In the genomic region with DNA sequence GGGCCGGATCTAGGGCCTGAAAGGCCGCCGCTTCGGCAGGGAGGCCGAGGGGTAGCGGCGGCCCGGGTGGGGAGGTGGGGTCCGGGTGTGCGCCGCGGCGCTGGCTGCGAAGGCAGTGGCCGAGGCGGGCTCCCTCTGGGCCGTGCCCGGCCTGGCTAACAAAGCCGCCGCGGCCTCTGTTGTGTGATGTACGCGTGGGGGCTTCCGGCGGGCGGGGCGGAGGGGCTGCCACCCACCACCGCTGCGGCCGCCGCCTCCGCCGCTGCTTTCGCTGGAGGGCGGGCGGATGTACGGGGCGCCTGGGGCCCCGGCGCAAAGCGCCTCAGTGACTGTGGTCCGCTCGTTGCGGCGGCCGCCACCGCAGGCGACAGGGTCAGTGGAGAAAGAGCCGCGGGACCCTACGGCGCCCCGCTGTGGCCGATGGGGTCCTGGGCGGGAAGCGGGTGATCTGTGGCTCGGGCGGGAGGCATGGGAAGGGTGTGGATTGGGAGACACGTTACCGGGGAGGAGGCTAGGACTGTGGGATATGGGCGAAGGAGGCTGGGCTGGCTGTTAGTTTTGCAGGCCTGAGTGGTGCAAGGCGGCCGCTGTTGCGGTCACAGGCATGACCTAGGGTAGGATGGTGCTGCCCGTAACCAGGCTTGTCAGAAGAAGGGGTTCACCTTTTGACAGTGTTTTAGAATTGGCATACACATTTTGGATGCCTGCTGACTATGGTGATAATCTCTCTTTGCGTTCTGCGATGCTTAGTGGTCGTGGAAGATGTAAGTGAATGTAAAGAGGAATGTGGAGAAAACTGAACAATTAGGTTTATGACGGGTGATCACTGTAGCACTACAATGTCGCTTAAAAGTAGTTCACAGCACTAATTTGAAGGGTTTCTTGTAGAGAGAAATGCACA, we compare ENCODE assay signal across 1 cellular context.
TF ChIP-seq lines count a peak whose summit lies in the region.

No MANE protein-coding gene starts in this region.

TF ChIP-seq in HEK293, 187 proteins besides CTCF, POLR2A, EP300 and RAD21 (continued from another document):
- no peak for TF ChIP-seq ZNF112 (tag by site-specific recombination; IDR thresholded peaks at IDR 0.05)
- peak; percentile 37 for TF ChIP-seq ZNF501 (tag by site-specific recombination; IDR thresholded peaks at IDR 0.05)
- TF ChIP-seq ZNF433 (tag by site-specific recombination; IDR thresholded peaks at IDR 0.05; ENCODE audit: low read depth) = no peak
- TF ChIP-seq EGR2 (tag by site-specific recombination; IDR thresholded peaks at IDR 0.05; ENCODE audit: low read depth) = peak; percentile 41; the same call in 1 of the 2 replicates
- 0 out of 2 replicates have a peak, but pooled peaks have one; percentile 20 for TF ChIP-seq ZNF692 (tag by site-specific recombination; IDR thresholded peaks at IDR 0.05)
- TF ChIP-seq ZXDB (tag by site-specific recombination; IDR thresholded peaks at IDR 0.05) = peak; percentile 18; the same call in 1 of the 2 replicates
- no peak for TF ChIP-seq ZNF544 (tag by site-specific recombination; IDR thresholded peaks at IDR 0.05)
- TF ChIP-seq ZNF423 (tag by site-specific recombination; IDR thresholded peaks at IDR 0.05) = peak; percentile 56; the same call in 1 of the 2 replicates
- peak; percentile 78 for TF ChIP-seq ZNF341 (tag by site-specific recombination; IDR thresholded peaks at IDR 0.05; ENCODE audit: low read depth)
- TF ChIP-seq SP2 (tag by site-specific recombination; IDR thresholded peaks at IDR 0.05) = peak; percentile 70
- TF ChIP-seq GLIS1 (tag by site-specific recombination; IDR thresholded peaks at IDR 0.05) = peak; percentile 17; the same call in 1 of the 2 replicates
- TF ChIP-seq, protein P1, sequence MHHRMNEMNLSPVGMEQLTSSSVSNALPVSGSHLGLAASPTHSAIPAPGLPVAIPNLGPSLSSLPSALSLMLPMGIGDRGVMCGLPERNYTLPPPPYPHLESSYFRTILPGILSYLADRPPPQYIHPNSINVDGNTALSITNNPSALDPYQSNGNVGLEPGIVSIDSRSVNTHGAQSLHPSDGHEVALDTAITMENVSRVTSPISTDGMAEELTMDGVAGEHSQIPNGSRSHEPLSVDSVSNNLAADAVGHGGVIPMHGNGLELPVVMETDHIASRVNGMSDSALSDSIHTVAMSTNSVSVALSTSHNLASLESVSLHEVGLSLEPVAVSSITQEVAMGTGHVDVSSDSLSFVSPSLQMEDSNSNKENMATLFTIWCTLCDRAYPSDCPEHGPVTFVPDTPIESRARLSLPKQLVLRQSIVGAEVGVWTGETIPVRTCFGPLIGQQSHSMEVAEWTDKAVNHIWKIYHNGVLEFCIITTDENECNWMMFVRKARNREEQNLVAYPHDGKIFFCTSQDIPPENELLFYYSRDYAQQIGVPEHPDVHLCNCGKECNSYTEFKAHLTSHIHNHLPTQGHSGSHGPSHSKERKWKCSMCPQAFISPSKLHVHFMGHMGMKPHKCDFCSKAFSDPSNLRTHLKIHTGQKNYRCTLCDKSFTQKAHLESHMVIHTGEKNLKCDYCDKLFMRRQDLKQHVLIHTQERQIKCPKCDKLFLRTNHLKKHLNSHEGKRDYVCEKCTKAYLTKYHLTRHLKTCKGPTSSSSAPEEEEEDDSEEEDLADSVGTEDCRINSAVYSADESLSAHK (tag by site-specific recombination; IDR thresholded peaks at IDR 0.05) = no peak
- TF ChIP-seq, protein P2, sequence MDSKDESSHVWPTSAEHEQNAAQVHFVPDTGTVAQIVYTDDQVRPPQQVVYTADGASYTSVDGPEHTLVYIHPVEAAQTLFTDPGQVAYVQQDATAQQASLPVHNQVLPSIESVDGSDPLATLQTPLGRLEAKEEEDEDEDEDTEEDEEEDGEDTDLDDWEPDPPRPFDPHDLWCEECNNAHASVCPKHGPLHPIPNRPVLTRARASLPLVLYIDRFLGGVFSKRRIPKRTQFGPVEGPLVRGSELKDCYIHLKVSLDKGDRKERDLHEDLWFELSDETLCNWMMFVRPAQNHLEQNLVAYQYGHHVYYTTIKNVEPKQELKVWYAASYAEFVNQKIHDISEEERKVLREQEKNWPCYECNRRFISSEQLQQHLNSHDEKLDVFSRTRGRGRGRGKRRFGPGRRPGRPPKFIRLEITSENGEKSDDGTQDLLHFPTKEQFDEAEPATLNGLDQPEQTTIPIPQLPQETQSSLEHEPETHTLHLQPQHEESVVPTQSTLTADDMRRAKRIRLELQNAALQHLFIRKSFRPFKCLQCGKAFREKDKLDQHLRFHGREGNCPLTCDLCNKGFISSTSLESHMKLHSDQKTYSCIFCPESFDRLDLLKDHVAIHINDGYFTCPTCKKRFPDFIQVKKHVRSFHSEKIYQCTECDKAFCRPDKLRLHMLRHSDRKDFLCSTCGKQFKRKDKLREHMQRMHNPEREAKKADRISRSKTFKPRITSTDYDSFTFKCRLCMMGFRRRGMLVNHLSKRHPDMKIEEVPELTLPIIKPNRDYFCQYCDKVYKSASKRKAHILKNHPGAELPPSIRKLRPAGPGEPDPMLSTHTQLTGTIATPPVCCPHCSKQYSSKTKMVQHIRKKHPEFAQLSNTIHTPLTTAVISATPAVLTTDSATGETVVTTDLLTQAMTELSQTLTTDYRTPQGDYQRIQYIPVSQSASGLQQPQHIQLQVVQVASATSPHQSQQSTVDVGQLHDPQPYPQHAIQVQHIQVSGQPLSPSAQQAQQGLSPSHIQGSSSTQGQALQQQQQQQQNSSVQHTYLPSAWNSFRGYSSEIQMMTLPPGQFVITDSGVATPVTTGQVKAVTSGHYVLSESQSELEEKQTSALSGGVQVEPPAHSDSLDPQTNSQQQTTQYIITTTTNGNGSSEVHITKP (tag by site-specific recombination; IDR thresholded peaks at IDR 0.05) = peak; percentile 28; the same call in 1 of the 2 replicates
- TF ChIP-seq, protein P3, sequence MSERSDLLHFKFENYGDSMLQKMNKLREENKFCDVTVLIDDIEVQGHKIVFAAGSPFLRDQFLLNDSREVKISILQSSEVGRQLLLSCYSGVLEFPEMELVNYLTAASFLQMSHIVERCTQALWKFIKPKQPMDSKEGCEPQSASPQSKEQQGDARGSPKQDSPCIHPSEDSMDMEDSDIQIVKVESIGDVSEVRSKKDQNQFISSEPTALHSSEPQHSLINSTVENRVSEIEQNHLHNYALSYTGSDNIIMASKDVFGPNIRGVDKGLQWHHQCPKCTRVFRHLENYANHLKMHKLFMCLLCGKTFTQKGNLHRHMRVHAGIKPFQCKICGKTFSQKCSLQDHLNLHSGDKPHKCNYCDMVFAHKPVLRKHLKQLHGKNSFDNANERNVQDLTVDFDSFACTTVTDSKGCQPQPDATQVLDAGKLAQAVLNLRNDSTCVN (tag by site-specific recombination; optimal IDR thresholded peaks at IDR 0.05) = peak; percentile 29
- no peak; the same call in 1 of the 2 replicates for TF ChIP-seq ZNF561 (tag by site-specific recombination; IDR thresholded peaks at IDR 0.05; ENCODE audit: borderline replicate concordance)
- TF ChIP-seq PATZ1 (tag by site-specific recombination; IDR thresholded peaks at IDR 0.05) = peak; percentile 55
- TF ChIP-seq ZNF600 (tag by site-specific recombination; IDR thresholded peaks at IDR 0.05) = peak; percentile 81; the same call in 1 of the 2 replicates
- 0 out of 2 replicates have a peak, but pooled peaks have one; percentile 2 for TF ChIP-seq ZNF677 (tag by site-specific recombination; IDR thresholded peaks at IDR 0.05)
- no peak for TF ChIP-seq ZNF596 (tag by site-specific recombination; IDR thresholded peaks at IDR 0.05)
- peak; percentile 84 for TF ChIP-seq ZFHX2 (tag by site-specific recombination; conservative IDR thresholded peaks at IDR 0.05)
- peak; percentile 81 for TF ChIP-seq ZIC2 (tag by site-specific recombination; IDR thresholded peaks at IDR 0.05)
- TF ChIP-seq ZBTB8A (tag by site-specific recombination; IDR thresholded peaks at IDR 0.05) = peak; percentile 52; the same call in 1 of the 2 replicates
- 0 out of 2 replicates have a peak, but pooled peaks have one; percentile 20 for TF ChIP-seq ZNF843 (tag by site-specific recombination; IDR thresholded peaks at IDR 0.05)
- TF ChIP-seq, protein P4, sequence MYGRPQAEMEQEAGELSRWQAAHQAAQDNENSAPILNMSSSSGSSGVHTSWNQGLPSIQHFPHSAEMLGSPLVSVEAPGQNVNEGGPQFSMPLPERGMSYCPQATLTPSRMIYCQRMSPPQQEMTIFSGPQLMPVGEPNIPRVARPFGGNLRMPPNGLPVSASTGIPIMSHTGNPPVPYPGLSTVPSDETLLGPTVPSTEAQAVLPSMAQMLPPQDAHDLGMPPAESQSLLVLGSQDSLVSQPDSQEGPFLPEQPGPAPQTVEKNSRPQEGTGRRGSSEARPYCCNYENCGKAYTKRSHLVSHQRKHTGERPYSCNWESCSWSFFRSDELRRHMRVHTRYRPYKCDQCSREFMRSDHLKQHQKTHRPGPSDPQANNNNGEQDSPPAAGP (tag by site-specific recombination; IDR thresholded peaks at IDR 0.05) = peak; percentile 40; the same call in 1 of the 2 replicates
- peak; percentile 91 for TF ChIP-seq ZBTB20 (tag by site-specific recombination; IDR thresholded peaks at IDR 0.05)
- 0 out of 2 replicates have a peak, but pooled peaks have one; percentile 56 for TF ChIP-seq HOXD13 (CRISPR knock-in tag; IDR thresholded peaks at IDR 0.05; ENCODE audit: borderline replicate concordance)
